In genomic region chr5:77029376-77029885, GRCh38 we compare ENCODE assay signal across 8 cellular contexts. TPM values are rescaled to one million over a fixed set of nuclear protein-coding genes. Genes with fewer than 3 reads are reported as not detected.
DNase-seq lines count a peak whose midpoint lies in the region; ATAC-seq and TF ChIP-seq lines count a peak whose summit lies in the region.

No MANE protein-coding gene starts in this region.

- H3K9me3 ChIP-seq in BE2C (no peaks in the 10 kb centered on the region; the same call in none of the 2 replicates), aorta (ENCODE audit: control insufficient read depth, low read length) (no peaks in the 10 kb centered on the region)

- H3K36me3 ChIP-seq in BE2C (no peaks in the 10 kb centered on the region), KMS-11 (ENCODE audit: insufficient read depth) (no peaks in the 10 kb centered on the region), aorta (ENCODE audit: control insufficient read depth in 1 of 2, insufficient read depth in 2 of 2, low read length in 1 of 2) (no peaks in the 10 kb centered on the region)

- no peak for ATAC-seq in aorta (ENCODE audit: low FRiP score)
- ATAC-seq in HG03442 (IDR thresholded peaks at IDR 0.05; ENCODE audit: unreplicated experiment), result no peak

- no peaks in the 10 kb centered on the region; the same call in none of the 2 replicates for H3K27me3 ChIP-seq in BE2C
- H3K27me3 ChIP-seq in KMS-11 (ENCODE audit: insufficient read depth, low read depth), result no peaks in the 10 kb centered on the region
- H3K27me3 ChIP-seq in aorta (ENCODE audit: control insufficient read depth in 1 of 2, insufficient read depth in 2 of 2, low read length in 1 of 2), result no peaks in the 10 kb centered on the region

- 93 to 99% methylated on average over 2 of the region's 2 CpGs for WGBS in aorta, 2 donors

- peak overlapping the region; percentile 79 to 95 (median 91) for H3K27ac Mint-ChIP-seq in nephron

- peaks cover 26% of the 10 kb centered on the region for H3K9me3 Mint-ChIP-seq in nephron

- H3K4me3 ChIP-seq in BE2C (ENCODE audit: low read depth, low read length) (peak overlapping the region; percentile 83; the same call in 1 of the 2 replicates), KMS-11 (IDR thresholded peaks at IDR 0.05; ENCODE audit: insufficient read depth, low read depth, low read length) (no peak overlapping the region), aorta (ENCODE audit: low read length in 2 of 2) (peak overlapping the region in 1 of 2 donors; percentile 93)

- intact Hi-C loops in aorta (cut with DNase I), result no loop called here

- H3K4me2 ChIP-seq in KMS-11, result peak overlapping the region; percentile 97

- H4K20me1 ChIP-seq in KMS-11 (ENCODE audit: insufficient read depth), result no peaks in the 10 kb centered on the region

- H2AFZ ChIP-seq in KMS-11 (ENCODE audit: low read depth), result peak overlapping the region; percentile 95

- H3K36me3 Mint-ChIP-seq in nephron (ENCODE audit: low read depth), result peaks cover 18% of the 10 kb centered on the region

- no peak for DNase-seq in BE2C
- DNase-seq in caudate nucleus (lab: John Stamatoyannopoulos, UW), result no peak
- no peak for DNase-seq in NK-92 (lab: John Stamatoyannopoulos, UW; ENCODE audit: unreplicated experiment)
- DNase-seq in NCI-H2196 (lab: John Stamatoyannopoulos, UW; ENCODE audit: unreplicated experiment), result no peak
- no peak for DNase-seq in aorta

- peaks cover 4% of the 10 kb centered on the region for H3K27me3 Mint-ChIP-seq in nephron (ENCODE audit: low read depth)

- H3K9ac ChIP-seq in KMS-11, result no peak overlapping the region

- no peak for TF ChIP-seq CTCF in BE2C (IDR thresholded peaks at IDR 0.05; ENCODE audit: low read depth, low read length)
- no peak for TF ChIP-seq CTCF in KMS-11 (conservative IDR thresholded peaks at IDR 0.05; ENCODE audit: low read depth, low read length)
- no peak for TF ChIP-seq CTCF in nephron (IDR thresholded peaks at IDR 0.05; ENCODE audit: unreplicated experiment in 3 of 3)

- H3K4me3 Mint-ChIP-seq in nephron, result peak overlapping the region; percentile 85 to 88 (median 87)

- H3K4me1 ChIP-seq in BE2C, result 0 out of 2 replicates have a peak, but pooled peaks cover 3% of the 10 kb centered on the region
- H3K4me1 ChIP-seq in KMS-11 (ENCODE audit: low read depth, poor library complexity, severe bottlenecking), result peaks cover 16% of the 10 kb centered on the region
- peaks cover 0 to 2% of the 10 kb centered on the region in 2 donors for H3K4me1 ChIP-seq in aorta (ENCODE audit: control insufficient read depth in 1 of 2, insufficient read depth in 2 of 2, low read length in 2 of 2)

- H3K79me2 ChIP-seq in KMS-11 (ENCODE audit: insufficient read depth, low read depth), result no peaks in the 10 kb centered on the region; the same call in 1 of the 2 replicates

- H3K27ac ChIP-seq in KMS-11, result no peak overlapping the region
- H3K27ac ChIP-seq in caudate nucleus (ENCODE audit: low read depth, low read length), result peak overlapping the region; percentile 67
- peak overlapping the region in 1 of 2 donors; percentile 77 for H3K27ac ChIP-seq in aorta (ENCODE audit: low read depth in 1 of 2, low read length in 2 of 2)

- H3K4me1 Mint-ChIP-seq in nephron, result peaks cover 14% of the 10 kb centered on the region

RNA-seq across cellular contexts. Expression of gene AGGF1, which starts 0.8 kb away (rescaled TPM):
- polyA plus RNA-seq in BE2C (2012; ENCODE audit: insufficient read depth, insufficient read length, low read depth), result 29.7 TPM
- 10 to 100 TPM; 14.5 to 20.6 TPM for total RNA-seq in aorta
- 10 to 100 TPM; 10.1 to 11.1 TPM for polyA plus RNA-seq in aorta

RNA-seq across cellular contexts. Expression of gene ZBED3, which starts 57.7 kb away (rescaled TPM):
- 10.6 TPM for polyA plus RNA-seq in BE2C (2012; ENCODE audit: insufficient read depth, insufficient read length, low read depth)
- 10 to 100 TPM; 11.3 to 11.7 TPM for total RNA-seq in aorta
- polyA plus RNA-seq in aorta, result 1 to 10 TPM; 1.6 to 5.0 TPM
